Comparison of ENCODE assay signal across 8 cellular contexts in genomic region chr1:32650157-32650751, GRCh38. TPM values are rescaled to one million over a fixed set of nuclear protein-coding genes. Genes with fewer than 3 reads are reported as not detected.
DNase-seq lines count a peak whose midpoint lies in the region; ATAC-seq and TF ChIP-seq lines count a peak whose summit lies in the region.

Gene ZBTB8OS, minus strand, starts transcription at chr1:32650550. Its CDS starts 21 bp downstream, at chr1:32650529.

- no peaks in the 10 kb centered on the region for H3K27me3 ChIP-seq in BE2C
- no peaks in the 10 kb centered on the region for H3K27me3 ChIP-seq in left lung

- intact Hi-C loops in left lung (cut with DNase I) = no loop called here

- peak; percentile 87 for DNase-seq in BE2C
- DNase-seq in GM19240 (ENCODE audit: insufficient read length, low spot score) = peak; percentile 75
- peak; percentile 90 for DNase-seq in NCI-H748 (lab: John Stamatoyannopoulos, UW; ENCODE audit: unreplicated experiment)
- DNase-seq in activated CD4-positive, alpha-beta T cell treated with anti-CD3 and anti-CD28 coated beads, Interleukin-2, amount 50 U/mL, for 1 hour = peak; percentile 84
- peak; percentile 96 for DNase-seq in dermis blood vessel endothelial cell
- peak; percentile 91 to 94 for DNase-seq in left lung
- peak; percentile 70 to 76 for DNase-seq in stimulated activated CD4-positive, alpha-beta T cell treated with anti-CD3 and anti-CD28 coated beads, Interleukin-2, amount 100 ng/mL, for 48 hours

- no peaks in the 10 kb centered on the region for H3K4me1 ChIP-seq in BE2C
- peaks cover 29 to 64% of the 10 kb centered on the region in 2 donors for H3K4me1 ChIP-seq in left lung

- ATAC-seq in HG03520 (IDR thresholded peaks at IDR 0.05; ENCODE audit: unreplicated experiment) (peak; percentile 62), left lung (peak; percentile 88)

- H3K4me3 ChIP-seq in BE2C (ENCODE audit: low read depth, low read length) (peak within 1 kb of the TSS; percentile 93), left lung (peak within 1 kb of the TSS; percentile 84 to 85)

- TF ChIP-seq CTCF in BE2C (IDR thresholded peaks at IDR 0.05; ENCODE audit: low read depth, low read length) = no peak
- no peak for TF ChIP-seq CTCF in left lung (IDR thresholded peaks at IDR 0.05)

- peak within 1 kb of the TSS; percentile 99 for H3K27ac ChIP-seq in left lung

- H3K9me3 ChIP-seq in BE2C (no peaks in the 10 kb centered on the region), left lung (no peaks in the 10 kb centered on the region)

- H3K36me3 ChIP-seq in BE2C (peaks cover 26% of the 10 kb centered on the region), left lung (peaks cover 0 to 34% of the 10 kb centered on the region in 2 donors)

RNA-seq across cellular contexts. Expression of gene ZBTB8OS, which starts in this region (rescaled TPM):
- 23.1 TPM for polyA plus RNA-seq in BE2C (2012; ENCODE audit: insufficient read depth, insufficient read length, low read depth)
- total RNA-seq in dermis blood vessel endothelial cell = 39.1 and 51.4 TPM in 2 replicates
- 10 to 100 TPM; 41.4 to 45.0 TPM for total RNA-seq in left lung

Comparison
In these comparisons a context has a peak if more than half of its experiments do, and no peak if none do; other contexts are left out.
1. Peak in every context shown above with its lines: DNase-seq, ATAC-seq, H3K4me3 ChIP-seq and H3K27ac ChIP-seq.